ENCODE assay signal across 15 cellular contexts in the genomic region with DNA sequence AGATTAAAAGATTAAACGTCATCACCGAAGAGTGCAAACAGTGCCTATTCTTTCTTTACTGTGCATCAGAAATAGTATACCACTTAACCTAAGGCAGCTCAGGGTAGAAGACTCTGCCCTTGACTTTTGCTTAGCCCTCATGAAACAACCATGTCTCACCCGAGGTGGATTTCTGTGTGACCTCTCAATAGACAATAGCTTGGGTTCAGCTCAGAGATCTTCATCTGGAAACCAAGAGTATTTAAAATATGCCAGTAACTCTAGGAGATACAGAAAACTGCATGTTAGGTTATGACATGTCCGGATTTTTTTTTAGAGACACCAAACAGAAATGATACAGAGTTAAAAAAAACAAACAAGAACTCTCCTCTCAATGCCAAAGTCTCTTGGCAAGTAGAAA.
DNase-seq lines count a peak whose midpoint lies in the region; ATAC-seq and TF ChIP-seq lines count a peak whose summit lies in the region.
"Had no signal": no experiment of that assay in that cellular context is flagged by ENCODE, and none has a peak within 500 bp of the region (broad histone marks: within the 10 kb centered on the region; RNA-seq: fewer than 3 reads in every experiment).

No MANE protein-coding gene starts in this region.

- peak overlapping the region in 2 of 3 donors; percentile 28 to 70 for H3K9ac ChIP-seq in skeletal muscle tissue (ENCODE audit: low read depth in 1 of 3, low read length in 3 of 3)

- BruUV-seq in A673 (replicated peaks; lab: Mats Ljungman, UMichigan): no TSS peak

- CTCF ChIA-PET in A673 (lab: Charles Lee): no interaction called here
- CTCF ChIA-PET in GM10248 (lab: Yijun Ruan, JAX): interaction anchor here (1.1 to 1.5 kb wide), 3 partner anchors 8 to 43 kb away, joined by 3 to 6 read pairs (median 3); no protein-coding TSS in a partner anchor

- H3K27me3 Mint-ChIP-seq in T-helper 17 cell: no peaks in the 10 kb centered on the region
- no peaks in the 10 kb centered on the region for H3K27me3 Mint-ChIP-seq in natural killer cell (ENCODE audit: low read depth in 2 of 2)
- H3K27me3 Mint-ChIP-seq: IgD-negative memory B cell had no signal

- H3K27me3 ChIP-seq in skeletal muscle tissue (ENCODE audit: control insufficient read depth in 3 of 3, insufficient read depth in 3 of 3, low read length in 3 of 3) (no peaks in the 10 kb centered on the region), A673 (replicated peaks; ENCODE audit: insufficient read depth, low read depth, low read length, poor library complexity) (peaks cover 2% of the 10 kb centered on the region)

- no peaks in the 10 kb centered on the region for H3K9me3 Mint-ChIP-seq in natural killer cell
- H3K9me3 Mint-ChIP-seq: H9, IgD-negative memory B cell had no signal

- POLR2A ChIA-PET in A673 (lab: Charles Lee; ENCODE audit: low non-redundant PET) (no interaction called here), GM10248 (lab: Yijun Ruan, JAX) (no interaction called here)

- peaks cover 33 to 51% (median 36%) of the 10 kb centered on the region in 3 donors for H3K4me1 ChIP-seq in skeletal muscle tissue (ENCODE audit: control insufficient read depth in 3 of 3, insufficient read depth in 3 of 3, low read length in 3 of 3)
- no peaks in the 10 kb centered on the region for H3K4me1 ChIP-seq in A673 (ENCODE audit: insufficient read depth, low read length, poor library complexity, severe bottlenecking)

- no peak for ATAC-seq in T-helper 17 cell
- ATAC-seq in natural killer cell: no peak
- ATAC-seq: GM12878 had no signal

- intact Hi-C loops in natural killer cell (cut with micrococcal nuclease) (no loop called here), A673 (cut with micrococcal nuclease; ENCODE audit: unreplicated experiment) (no loop called here)

- H3K36me3 Mint-ChIP-seq in T-helper 17 cell (ENCODE audit: low read depth) (no peaks in the 10 kb centered on the region), natural killer cell (no peaks in the 10 kb centered on the region)

- peak overlapping the region; percentile 56 for H3K27ac Mint-ChIP-seq in T-helper 17 cell
- H3K27ac Mint-ChIP-seq in natural killer cell: peak overlapping the region; percentile 48 to 60
- H3K27ac Mint-ChIP-seq: H9 had no signal

- H3K4me3 ChIP-seq in skeletal muscle tissue (ENCODE audit: low read length in 3 of 3) (no peak overlapping the region), A673 (ENCODE audit: low read depth, low read length, poor library complexity, severe bottlenecking) (no peak overlapping the region)
- H3K4me3 ChIP-seq: GM12878, PC-9 had no signal

- peak overlapping the region; percentile 87 for H3K27ac ChIP-seq in skeletal muscle tissue (ENCODE audit: low read depth, low read length)
- no peak overlapping the region for H3K27ac ChIP-seq in A673 (ENCODE audit: low read depth, low read length, poor library complexity, severe bottlenecking)

- H3K9me3 ChIP-seq in T-helper 17 cell (ENCODE audit: control insufficient read depth, low read length, poor library complexity, severe bottlenecking) (no peaks in the 10 kb centered on the region), skeletal muscle tissue (ENCODE audit: control insufficient read depth in 3 of 3, low read length in 3 of 3) (no peaks in the 10 kb centered on the region), A673 (ENCODE audit: low read depth, low read length, poor library complexity, severe bottlenecking) (no peaks in the 10 kb centered on the region)

- H3K36me3 ChIP-seq in skeletal muscle tissue (ENCODE audit: control insufficient read depth in 3 of 3, insufficient read depth in 3 of 3, low read length in 3 of 3) (no peaks in the 10 kb centered on the region), A673 (ENCODE audit: insufficient read depth, low read length, poor library complexity, severe bottlenecking) (no peaks in the 10 kb centered on the region)

- H3K4me3 Mint-ChIP-seq in T-helper 17 cell: no peak overlapping the region
- H3K4me3 Mint-ChIP-seq in natural killer cell: no peak overlapping the region
- H3K4me3 Mint-ChIP-seq: H9, IgD-negative memory B cell had no signal

- DNase-seq in NCI-H748 (lab: John Stamatoyannopoulos, UW; ENCODE audit: unreplicated experiment): peak; percentile 31
- DNase-seq in NCI-H748 treated with DMSO at 0.1 percent for 48 hours (lab: John Stamatoyannopoulos, UW): no peak
- no peak for DNase-seq in T-helper 17 cell
- DNase-seq in natural killer cell: no peak
- DNase-seq in occipital lobe (lab: John Stamatoyannopoulos, UW): no peak
- no peak for DNase-seq in A673 (ENCODE audit: low spot score)
- no peak for DNase-seq in GM10248 (ENCODE audit: extremely low spot score)
- DNase-seq: COR-L47, DMS153, H9, NCI-H1930, PC-9 had no signal

- H3K4me1 Mint-ChIP-seq in T-helper 17 cell (peaks cover 17% of the 10 kb centered on the region), natural killer cell (peaks cover 84 to 86% of the 10 kb centered on the region in 2 donors)

- TF ChIP-seq CTCF in natural killer cell (IDR thresholded peaks at IDR 0.05) (no peak), A673 (conservative IDR thresholded peaks at IDR 0.05; ENCODE audit: low read depth, low read length) (no peak), GM10248 (IDR thresholded peaks at IDR 0.05; ENCODE audit: control extremely low read depth, extremely low read depth, low read depth, missing control alignments) (no peak)
